8 cellular contexts compared by ENCODE assay signal in the genomic region with DNA sequence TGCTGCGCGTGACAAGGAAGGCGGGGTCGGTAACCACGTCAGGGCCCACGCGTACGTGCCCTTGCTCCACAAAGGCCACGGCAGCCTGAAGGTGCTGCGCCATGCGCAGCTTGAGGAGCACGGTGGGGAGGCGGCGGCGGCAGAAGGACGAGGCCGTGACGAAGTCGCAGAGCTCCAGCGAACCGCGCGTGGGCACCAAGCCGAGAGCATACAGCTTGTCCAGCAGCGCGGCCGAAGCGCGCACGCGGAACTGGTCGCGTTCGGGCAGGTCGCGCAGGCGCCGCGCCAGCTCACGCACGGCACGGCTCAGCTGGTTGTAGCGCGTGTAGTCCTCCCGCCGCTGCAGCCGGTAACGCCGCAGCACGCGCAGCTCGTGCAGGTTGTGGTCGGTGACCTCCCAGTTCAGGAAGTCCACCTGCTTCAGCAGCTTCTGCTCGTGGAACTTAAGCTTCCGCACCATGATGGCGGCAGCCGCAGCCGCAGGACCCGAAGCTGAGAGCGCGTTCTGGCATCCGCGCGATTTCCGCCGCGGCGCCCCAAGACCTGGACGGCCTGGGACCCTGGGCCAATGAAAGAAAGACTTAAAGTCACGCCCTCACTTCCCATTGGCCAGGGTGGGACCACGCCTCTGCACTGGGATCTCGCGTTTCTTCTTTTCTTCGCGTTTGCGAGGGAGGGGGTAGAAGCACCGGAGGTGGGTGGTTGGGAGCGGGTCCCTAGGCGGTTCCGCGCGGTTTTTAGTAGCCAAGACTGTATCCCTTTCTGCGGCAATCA. TPM values are rescaled to one million over a fixed set of nuclear protein-coding genes. Genes with fewer than 3 reads are reported as not detected.
DNase-seq lines count a peak whose midpoint lies in the region; ATAC-seq, FAIRE-seq and TF ChIP-seq lines count a peak whose summit lies in the region.

A gene with protein sequence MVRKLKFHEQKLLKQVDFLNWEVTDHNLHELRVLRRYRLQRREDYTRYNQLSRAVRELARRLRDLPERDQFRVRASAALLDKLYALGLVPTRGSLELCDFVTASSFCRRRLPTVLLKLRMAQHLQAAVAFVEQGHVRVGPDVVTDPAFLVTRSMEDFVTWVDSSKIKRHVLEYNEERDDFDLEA (minus strand): TSS at position 516 of the 774 bp plus-strand sequence. CDS start 56 bp downstream, at position 460.

- POLR2A ChIA-PET in AG04449 (lab: Yijun Ruan, JAX): interaction anchor here (0.6 to 1.8 kb wide), 10 partner anchors 8 to 272 kb away, joined by 3 to 18 read pairs (median 7); a partner anchor contains a TSS

- peak within 1 kb of the TSS; percentile 99 for H3K4me3 ChIP-seq in AG04449 (ENCODE audit: low read depth, low read length)
- H3K4me3 ChIP-seq in WI38 (ENCODE audit: low read depth, low read length): peak within 1 kb of the TSS; percentile 91
- peak within 1 kb of the TSS; percentile 52 for H3K4me3 ChIP-seq in bronchial epithelial cell (ENCODE audit: low read depth, low read length)
- peak within 1 kb of the TSS; percentile 65 for H3K4me3 ChIP-seq in smooth muscle cell

- peaks cover 7% of the 10 kb centered on the region for H3K4me1 ChIP-seq in smooth muscle cell (ENCODE audit: low read depth)

- H4K20me1 ChIP-seq in smooth muscle cell (ENCODE audit: low read depth): peaks cover 23% of the 10 kb centered on the region

- CTCF ChIA-PET in AG04449 (lab: Yijun Ruan, JAX): interaction anchor here (0.8 to 4.1 kb wide), 10 partner anchors 7 to 272 kb away, joined by 3 to 25 read pairs (median 8); a partner anchor contains a TSS

- H3K9ac ChIP-seq in smooth muscle cell (ENCODE audit: low read depth): peak within 1 kb of the TSS; percentile 61

- H3K27me3 ChIP-seq in bronchial epithelial cell (ENCODE audit: control insufficient read depth, insufficient read depth, low read length) (no peaks in the 10 kb centered on the region), smooth muscle cell (ENCODE audit: low read depth) (no peaks in the 10 kb centered on the region)

- peak within 1 kb of the TSS; percentile 85 for H3K4me2 ChIP-seq in smooth muscle cell

- peak within 1 kb of the TSS; percentile 62 for H2AFZ ChIP-seq in smooth muscle cell (ENCODE audit: low read depth)

- no peaks in the 10 kb centered on the region for H3K9me3 ChIP-seq in smooth muscle cell (replicated peaks; ENCODE audit: low read depth)

- no peak for TF ChIP-seq CTCF in AG04449 (IDR thresholded peaks at IDR 0.05; ENCODE audit: insufficient read depth, low read length, missing control alignments)
- TF ChIP-seq CTCF in WI38 (IDR thresholded peaks at IDR 0.05; ENCODE audit: low read depth, low read length): no peak
- TF ChIP-seq CTCF in bronchial epithelial cell (IDR thresholded peaks at IDR 0.05; ENCODE audit: insufficient read depth, low read length, severe bottlenecking): no peak
- no peak for TF ChIP-seq CTCF in smooth muscle cell (IDR thresholded peaks at IDR 0.05; ENCODE audit: borderline replicate concordance, insufficient read depth, poor library complexity, severe bottlenecking)

- H3K27ac ChIP-seq in smooth muscle cell (ENCODE audit: low read depth): peak within 1 kb of the TSS; percentile 76

- peak; percentile 95 for ATAC-seq in GM18907 (IDR thresholded peaks at IDR 0.05; ENCODE audit: unreplicated experiment)
- peak; percentile 91 for ATAC-seq in HG03159 (IDR thresholded peaks at IDR 0.05; ENCODE audit: unreplicated experiment)

- peaks cover 31% of the 10 kb centered on the region for H3K79me2 ChIP-seq in smooth muscle cell (ENCODE audit: low read depth)

- H3F3A ChIP-seq in smooth muscle cell (ENCODE audit: low read depth): peaks cover 9% of the 10 kb centered on the region

- no peak for FAIRE-seq in bronchial epithelial cell (lab: Jason Lieb, UNC)

- H3K36me3 ChIP-seq in bronchial epithelial cell (ENCODE audit: control insufficient read depth, insufficient read depth, low read length) (no peaks in the 10 kb centered on the region), smooth muscle cell (ENCODE audit: low read depth) (no peaks in the 10 kb centered on the region)

- DNase-seq in AG04449 (ENCODE audit: low read depth, low spot score) (no peak), NCI-H2227 treated with DMSO at 0.1 percent for 48 hours (lab: John Stamatoyannopoulos, UW) (peak; percentile 92), bronchial epithelial cell (ENCODE audit: low read depth) (peak; percentile 94), iPS-NIHi11 (ENCODE audit: low spot score) (peak; percentile 97), smooth muscle cell (lab: John Stamatoyannopoulos, UW; ENCODE audit: unreplicated experiment) (peak; percentile 72)

- under 1% methylated on average over 83 of the region's 83 CpGs for WGBS in smooth muscle cell (ENCODE audit: low lambda C conversion rate)

RNA-seq across cellular contexts. Expression of the gene that starts here (rescaled TPM):
- total RNA-seq in bronchial epithelial cell: 95.0 and 215 TPM in 2 replicates
- total RNA-seq in smooth muscle cell: 54.1 and 55.6 TPM in 2 replicates
- polyA plus RNA-seq in smooth muscle cell: 56.7 and 57.5 TPM in 2 replicates
